In the genomic region with DNA sequence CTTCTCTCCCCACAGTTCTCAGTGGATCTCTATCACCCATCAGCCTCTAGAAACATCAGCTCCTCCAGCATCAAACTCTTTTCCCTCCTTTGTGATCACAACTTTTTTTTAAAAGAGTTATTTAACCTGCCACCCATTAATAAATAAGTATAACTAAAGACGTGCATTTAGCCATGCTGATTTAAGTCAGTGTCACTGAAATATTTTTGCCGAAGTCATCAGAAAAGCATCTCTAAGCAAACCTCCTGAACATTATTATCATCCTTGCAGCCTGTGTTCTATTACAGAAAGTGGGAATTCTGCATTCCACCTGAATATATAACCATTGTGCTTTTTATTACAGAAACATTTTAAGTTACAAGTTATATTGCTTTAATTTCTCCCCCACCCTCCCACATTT, we compare ENCODE assay signal across 1 cellular context.
TF ChIP-seq lines count a peak whose summit lies in the region.

No MANE protein-coding gene starts in this region.

TF ChIP-seq in IMR-90, 13 proteins besides CTCF, POLR2A, EP300 and RAD21 (continued from another document):
- no peak for TF ChIP-seq RFX5 (IDR thresholded peaks at IDR 0.05; ENCODE audit: low read depth, low read length)
